18 cellular contexts compared by ENCODE assay signal in genomic region chr6:78492351-78493010, GRCh38.
A peak's percentile ranks its signal among the peaks of the same experiment; 100 is the strongest.
DNase-seq lines count a peak whose midpoint lies in the region; TF ChIP-seq lines count a peak whose summit lies in the region.
"Had no signal": no experiment of that assay in that cellular context is flagged by ENCODE, and none has a peak within 500 bp of the region (broad histone marks: within the 10 kb centered on the region; RNA-seq: fewer than 3 reads in every experiment).

No MANE protein-coding gene starts in this region.

- in situ Hi-C loops in astrocyte of the cerebellum (cut with HindIII; ENCODE audit: low sequenced_read_pairs) = no loop called here

- no peak for TF ChIP-seq POLR2A in erythroblast (IDR thresholded peaks at IDR 0.05; ENCODE audit: low read length)

- DNase-seq in NCI-H146 (lab: John Stamatoyannopoulos, UW) (peak; percentile 17), NCI-H146 treated with DMSO at 0.1 percent for 48 hours (lab: John Stamatoyannopoulos, UW; ENCODE audit: unreplicated experiment) (no peak), astrocyte of the cerebellum (ENCODE audit: low read depth) (peak; percentile 50), fibroblast of villous mesenchyme (ENCODE audit: low read depth) (peak; percentile 32), smooth muscle cell of the brain vasculature (ENCODE audit: low read depth, low spot score) (peak; percentile 88), DMS79 treated with DMSO at 0.1 percent for 48 hours (lab: John Stamatoyannopoulos, UW) (no peak), erythroblast (lab: John Stamatoyannopoulos, UW) (no peak), inferior parietal cortex (ENCODE audit: extremely low spot score) (no peak)
- DNase-seq: activated CD4-positive, alpha-beta T cell treated with anti-CD3 and anti-CD28 coated beads, Interleukin-2, amount 50 U/mL, for 48 hours; activated naive CD4-positive, alpha-beta T cell treated with anti-CD3 and anti-CD28 coated beads, Interleukin-2, amount 10 ng/mL, durations not matched to agents 7 days and 5 days; activated T-cell treated with anti-CD3 and anti-CD28 coated beads for 4 hours; aorta; esophagus squamous epithelium; islet precursor cell; NCI-H1694 treated with DMSO at 0.1 percent for 48 hours; NCI-H510A; nephron progenitor cell; Right ventricle myocardium superior had no signal

- TF ChIP-seq CTCF in astrocyte of the cerebellum (IDR thresholded peaks at IDR 0.05; ENCODE audit: low read depth, low read length, missing control alignments) (no peak), fibroblast of villous mesenchyme (IDR thresholded peaks at IDR 0.05; ENCODE audit: insufficient read depth, low read depth, low read length) (no peak)

- H3K4me3 ChIP-seq in astrocyte of the cerebellum (ENCODE audit: low read depth, low read length) (no peak overlapping the region), fibroblast of villous mesenchyme (ENCODE audit: low read depth, low read length) (no peak overlapping the region)
- H3K4me3 ChIP-seq: esophagus squamous epithelium had no signal

Comparison
In these comparisons a context has a peak if more than half of its experiments do, and no peak if none do; other contexts are left out.
1. DNase-seq: peak in NCI-H146 (single experiment), astrocyte of the cerebellum (single experiment), fibroblast of villous mesenchyme (single experiment) and smooth muscle cell of the brain vasculature (single experiment); none in NCI-H146 treated with DMSO at 0.1 percent for 48 hours (single experiment), DMS79 treated with DMSO at 0.1 percent for 48 hours (single experiment), erythroblast (0 of 2) and inferior parietal cortex (single experiment).